In the genomic region with DNA sequence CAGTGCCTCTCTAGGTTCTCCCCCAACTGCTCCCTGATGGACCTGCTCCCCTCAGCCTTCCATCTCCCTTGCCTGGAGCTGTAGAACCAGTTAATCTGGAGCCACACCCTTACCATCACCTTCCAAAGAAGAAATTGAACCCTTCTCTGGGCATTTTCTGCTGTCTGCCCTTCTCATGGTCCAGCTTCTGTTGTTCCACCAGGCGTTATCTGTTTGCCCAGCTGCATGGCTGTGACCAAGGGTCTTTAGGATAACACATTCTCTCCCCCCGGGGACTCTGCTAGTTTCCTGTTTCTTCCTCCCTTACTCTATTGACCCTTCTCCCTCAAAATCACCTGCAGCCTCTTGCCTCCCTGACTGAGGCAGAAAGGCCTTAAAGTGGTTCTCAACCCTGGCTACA, we compare ENCODE assay signal across 1 cellular context.
TF ChIP-seq lines count a peak whose summit lies in the region.

No MANE protein-coding gene starts in this region.

TF ChIP-seq in HepG2, 621 proteins besides CTCF, POLR2A, EP300 and RAD21:
- TF ChIP-seq ATF7-NPFF (CRISPR knock-in tag; IDR thresholded peaks at IDR 0.05; ENCODE audit: low read depth) (no peak), NR2F1 (CRISPR knock-in tag; IDR thresholded peaks at IDR 0.05) (no peak), ZNF501 (CRISPR knock-in tag; IDR thresholded peaks at IDR 0.05) (no peak), PAXIP1 (CRISPR knock-in tag; conservative IDR thresholded peaks at IDR 0.05) (no peak), ZNF138 (CRISPR knock-in tag; IDR thresholded peaks at IDR 0.05; ENCODE audit: low read depth) (no peak), ZNF770 (CRISPR knock-in tag; IDR thresholded peaks at IDR 0.05) (no peak), SP2 (CRISPR knock-in tag; IDR thresholded peaks at IDR 0.05) (no peak), WIZ (CRISPR knock-in tag; IDR thresholded peaks at IDR 0.05) (no peak), RFX1 (IDR thresholded peaks at IDR 0.05) (no peak), POLR2AphosphoS5 (IDR thresholded peaks at IDR 0.05; ENCODE audit: low read depth, low read length) (no peak), ZNF75D (CRISPR knock-in tag; IDR thresholded peaks at IDR 0.05; ENCODE audit: borderline replicate concordance) (no peak), REPIN1 (CRISPR knock-in tag; IDR thresholded peaks at IDR 0.05; ENCODE audit: borderline replicate concordance, low read depth) (no peak), ZNF337 (CRISPR knock-in tag; IDR thresholded peaks at IDR 0.05; ENCODE audit: borderline replicate concordance, low read depth) (no peak), TOE1 (CRISPR knock-in tag; IDR thresholded peaks at IDR 0.05) (no peak), ZFP36 (IDR thresholded peaks at IDR 0.05; ENCODE audit: borderline replicate concordance, low read depth, low read length, partially characterized antibody) (no peak), HHEX (CRISPR knock-in tag; IDR thresholded peaks at IDR 0.05) (no peak), ZNF124 (CRISPR knock-in tag; IDR thresholded peaks at IDR 0.05) (no peak)
